20 cellular contexts compared by ENCODE assay signal in genomic region chr6:157005940-157006339, GRCh38.
DNase-seq lines count a peak whose midpoint lies in the region; ATAC-seq and TF ChIP-seq lines count a peak whose summit lies in the region.
"Had no signal": no experiment of that assay in that cellular context is flagged by ENCODE, and none has a peak within 500 bp of the region (broad histone marks: within the 10 kb centered on the region; RNA-seq: fewer than 3 reads in every experiment).

No MANE protein-coding gene starts in this region.

- no peak for ATAC-seq in SK-N-SH treated with all-trans-retinoic acid at 6 μM for 48 hours
- no peak for ATAC-seq in memory B cell (ENCODE audit: low read depth)
- ATAC-seq: Right ventricle myocardium inferior had no signal

- H2AFZ ChIP-seq in SK-N-SH (ENCODE audit: low read depth) (no peak overlapping the region), PC-9 (no peak overlapping the region)

- H3K27me3 ChIP-seq in SK-N-SH (ENCODE audit: insufficient read depth): no peaks in the 10 kb centered on the region
- no peaks in the 10 kb centered on the region for H3K27me3 ChIP-seq in ovary
- H3K27me3 ChIP-seq in PC-9 (ENCODE audit: insufficient read depth, low read depth): no peaks in the 10 kb centered on the region

- H3K9me2 ChIP-seq in SK-N-SH: no peaks in the 10 kb centered on the region
- no peaks in the 10 kb centered on the region for H3K9me2 ChIP-seq in PC-9 (ENCODE audit: insufficient read depth)

- CTCF ChIA-PET in SK-N-SH (lab: Yijun Ruan, JAX): interaction anchor here (1.3 kb wide), 1 partner anchor 423 kb away, joined by 4 read pairs; no protein-coding TSS in a partner anchor
- CTCF ChIA-PET in PC-9 (lab: Charles Lee): no interaction called here

- no TSS peak for BruUV-seq in PC-9 (replicated peaks; lab: Mats Ljungman, UMichigan)

- TF ChIP-seq EP300 in SK-N-SH (IDR thresholded peaks at IDR 0.05; ENCODE audit: borderline replicate concordance in 1 of 2, low read depth in 1 of 2, low read length in 1 of 2): no peak
- no peak for TF ChIP-seq EP300 in ovary (IDR thresholded peaks at IDR 0.05)

- H3K36me3 Mint-ChIP-seq in memory B cell (peaks cover 9% of the 10 kb centered on the region), type B pancreatic cell (peaks cover 18% of the 10 kb centered on the region)

- H3K9me3 ChIP-seq in SK-N-SH (no peaks in the 10 kb centered on the region), SK-N-MC (ENCODE audit: low read depth, low read length) (no peaks in the 10 kb centered on the region), ovary (no peaks in the 10 kb centered on the region), PC-9 (ENCODE audit: insufficient read depth, low read depth) (no peaks in the 10 kb centered on the region)

- H3K27ac Mint-ChIP-seq in memory B cell: peak overlapping the region; percentile 2
- peak overlapping the region; percentile 12 for H3K27ac Mint-ChIP-seq in type B pancreatic cell
- H3K27ac Mint-ChIP-seq: CD4-positive, alpha-beta T cell had no signal

- H3K27me3 Mint-ChIP-seq in memory B cell (no peaks in the 10 kb centered on the region), type B pancreatic cell (no peaks in the 10 kb centered on the region)
- H3K27me3 Mint-ChIP-seq: CD4-positive, alpha-beta T cell had no signal

- no peaks in the 10 kb centered on the region for H3K9me3 Mint-ChIP-seq in memory B cell
- no peaks in the 10 kb centered on the region for H3K9me3 Mint-ChIP-seq in type B pancreatic cell

- TF ChIP-seq POLR2A in ovary (IDR thresholded peaks at IDR 0.05): no peak

- H3K4me2 ChIP-seq in SK-N-SH (no peak overlapping the region), PC-9 (no peak overlapping the region)

- H3K9ac ChIP-seq in SK-N-SH: no peak overlapping the region
- H3K9ac ChIP-seq in SK-N-MC (ENCODE audit: insufficient read length): no peak overlapping the region

- no peak for DNase-seq in SK-N-SH
- DNase-seq in SK-N-MC (ENCODE audit: low read depth, low spot score): no peak
- no peak for DNase-seq in memory B cell (ENCODE audit: low spot score in 2 of 2)
- no peak for DNase-seq in type B pancreatic cell (ENCODE audit: extremely low spot score, unreplicated experiment)
- no peak for DNase-seq in ovary
- DNase-seq in NCI-H226: no peak
- DNase-seq in PC-9: no peak
- DNase-seq: 8988T; CD4-positive, alpha-beta T cell; DMS53; EL; GOT3; NCI-H1105; NCI-H2081; NCI-H510A; NCI-H748 treated with DMSO at 0.1 percent for 48 hours; NK-92 treated with Interleukin-12 subunit alpha and Interleukin-12 subunit beta, amount 100 ng/mL, for 24 hours had no signal

- TF ChIP-seq CTCF in SK-N-SH (IDR thresholded peaks at IDR 0.05): no peak
- TF ChIP-seq CTCF in type B pancreatic cell (conservative IDR thresholded peaks at IDR 0.05): no peak
- TF ChIP-seq CTCF in ovary (IDR thresholded peaks at IDR 0.05): no peak
- TF ChIP-seq CTCF in PC-9 (conservative IDR thresholded peaks at IDR 0.05): no peak

- 55% methylated on average over 2 of the region's 2 CpGs for WGBS in SK-N-SH (ENCODE audit: low lambda C conversion rate)
- 27 to 42% (median 42%) methylated on average over 2 of the region's 2 CpGs for WGBS in ovary, 3 donors

- H3K79me2 ChIP-seq in SK-N-SH (ENCODE audit: insufficient read depth) (peaks cover 98% of the 10 kb centered on the region), PC-9 (ENCODE audit: low read depth) (peaks cover 10% of the 10 kb centered on the region)

- H3K36me3 ChIP-seq in SK-N-SH (replicated peaks in 1 of 2; ENCODE audit: control insufficient read depth in 1 of 2, insufficient read depth in 2 of 2, low read length in 1 of 2) (peaks cover 0 to 4% of the 10 kb centered on the region in 2 experiments), SK-N-MC (ENCODE audit: insufficient read depth, low read length) (no peaks in the 10 kb centered on the region; the same call in 1 of the 2 replicates), ovary (no peaks in the 10 kb centered on the region), PC-9 (ENCODE audit: low read depth) (no peaks in the 10 kb centered on the region)

- peaks cover 51% of the 10 kb centered on the region for H4K20me1 ChIP-seq in SK-N-SH (ENCODE audit: insufficient read depth)
- no peaks in the 10 kb centered on the region for H4K20me1 ChIP-seq in PC-9 (ENCODE audit: insufficient read depth)

- peaks cover 0 to 7% of the 10 kb centered on the region in 2 experiments; a peak in 2 of 4 replicates for H3K4me1 ChIP-seq in SK-N-SH (ENCODE audit: control insufficient read depth in 1 of 2, insufficient read depth in 2 of 2, low read depth in 1 of 2, low read length in 1 of 2)
- H3K4me1 ChIP-seq in ovary (ENCODE audit: insufficient read depth): peaks cover 1% of the 10 kb centered on the region
- no peaks in the 10 kb centered on the region for H3K4me1 ChIP-seq in PC-9 (replicated peaks; ENCODE audit: insufficient read depth)

- no peak for TF ChIP-seq RAD21 in SK-N-SH (IDR thresholded peaks at IDR 0.05; ENCODE audit: low read length)

- intact Hi-C loops in ovary (cut with DNase I) (no loop called here), PC-9 (cut with micrococcal nuclease; ENCODE audit: unreplicated experiment) (no loop called here)

- H3K4me3 ChIP-seq in SK-N-SH (ENCODE audit: low read depth in 2 of 2, low read length in 1 of 2) (no peak overlapping the region), SK-N-MC (no peak overlapping the region; the same call in 1 of the 2 replicates), ovary (no peak overlapping the region), PC-9 (no peak overlapping the region)
- H3K4me3 ChIP-seq: GM12878 had no signal

- peaks cover 34% of the 10 kb centered on the region for H3K4me1 Mint-ChIP-seq in memory B cell
- H3K4me1 Mint-ChIP-seq in type B pancreatic cell (ENCODE audit: unreplicated experiment): peaks cover 31% of the 10 kb centered on the region

- H3K27ac ChIP-seq in SK-N-SH (ENCODE audit: low read depth in 2 of 2, low read length in 1 of 2) (peak overlapping the region in 1 of 2 experiments; percentile 7; a peak in 1 of 4 replicates), SK-N-MC (peak overlapping the region; percentile 56; the same call in 1 of the 2 replicates), ovary (no peak overlapping the region), PC-9 (no peak overlapping the region)

- H3F3A ChIP-seq in SK-N-SH (replicated peaks; ENCODE audit: insufficient read depth) (no peaks in the 10 kb centered on the region), PC-9 (ENCODE audit: insufficient read depth, low read depth) (no peaks in the 10 kb centered on the region)

- no peak overlapping the region for H3K4me3 Mint-ChIP-seq in memory B cell
- no peak overlapping the region for H3K4me3 Mint-ChIP-seq in type B pancreatic cell
- H3K4me3 Mint-ChIP-seq: CD4-positive, alpha-beta T cell had no signal

- POLR2A ChIA-PET in SK-N-SH (lab: Yijun Ruan, JAX) (interaction anchor here (0.6 kb wide), 1 partner anchor 263 kb away, joined by 3 read pairs; no protein-coding TSS in a partner anchor), PC-9 (lab: Charles Lee; ENCODE audit: unreplicated experiment) (no interaction called here)

TF ChIP-seq in SK-N-SH, 30 proteins besides CTCF, POLR2A, EP300 and RAD21 (continues in another document):
- TF ChIP-seq GATA2 (CRISPR knock-in tag; IDR thresholded peaks at IDR 0.05) (peak; percentile 76), REST (IDR thresholded peaks at IDR 0.05; ENCODE audit: low read depth, low read length) (no peak)

TF ChIP-seq in SK-N-SH treated with all-trans-retinoic acid at 6 μM for 48 hours, 23 proteins besides CTCF, POLR2A, EP300 and RAD21:
- TF ChIP-seq ZNF70 (CRISPR knock-in tag; IDR thresholded peaks at IDR 0.05) (no peak), ESRRG (CRISPR knock-in tag; IDR thresholded peaks at IDR 0.05) (no peak), ZFP30 (CRISPR knock-in tag; IDR thresholded peaks at IDR 0.05) (no peak), SNAI2 (CRISPR knock-in tag; IDR thresholded peaks at IDR 0.05) (no peak), TSHZ2 (CRISPR knock-in tag; IDR thresholded peaks at IDR 0.05) (no peak)
